1 cellular context compared by ENCODE assay signal in the genomic region with DNA sequence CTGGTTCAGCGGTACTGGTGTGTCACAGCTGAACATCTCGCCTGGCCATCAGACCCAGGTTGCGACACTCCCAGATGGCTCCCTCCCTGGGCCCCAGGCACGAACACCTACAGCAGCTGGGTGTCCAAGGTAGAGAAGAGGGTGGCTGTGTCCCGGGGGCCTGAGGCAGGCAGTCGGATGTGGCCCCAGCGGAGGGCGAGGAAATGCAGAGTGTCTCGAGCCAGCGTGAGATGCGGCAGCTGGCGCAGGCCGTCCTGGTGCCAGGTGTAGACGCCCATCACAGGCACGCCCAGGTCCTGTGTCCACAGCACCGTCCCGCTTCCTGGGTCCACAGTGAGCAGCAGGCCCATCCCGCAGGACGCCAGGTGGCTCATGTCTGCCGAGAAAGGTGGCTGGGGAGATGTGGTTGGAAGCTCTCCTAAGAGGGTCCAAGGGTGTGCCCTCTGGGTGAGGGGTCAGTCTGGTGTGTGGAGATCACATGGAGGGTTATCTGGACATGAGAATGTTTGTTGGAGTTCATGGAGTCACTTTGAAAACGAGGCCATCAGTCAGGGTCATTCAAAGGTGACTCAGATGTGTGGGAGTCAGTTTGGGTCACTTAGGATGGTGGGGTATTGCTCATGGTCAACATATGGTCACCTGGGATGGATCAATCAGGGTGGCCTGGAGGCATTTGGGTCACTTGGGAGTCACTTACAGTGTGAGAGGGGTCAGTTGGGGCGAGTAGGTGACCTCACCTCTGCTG.
TF ChIP-seq lines count a peak whose summit lies in the region.

No MANE protein-coding gene starts in this region.

TF ChIP-seq in HepG2, 621 proteins besides CTCF, POLR2A, EP300 and RAD21 (continued from another document and continues in another):
- TF ChIP-seq, protein P1, sequence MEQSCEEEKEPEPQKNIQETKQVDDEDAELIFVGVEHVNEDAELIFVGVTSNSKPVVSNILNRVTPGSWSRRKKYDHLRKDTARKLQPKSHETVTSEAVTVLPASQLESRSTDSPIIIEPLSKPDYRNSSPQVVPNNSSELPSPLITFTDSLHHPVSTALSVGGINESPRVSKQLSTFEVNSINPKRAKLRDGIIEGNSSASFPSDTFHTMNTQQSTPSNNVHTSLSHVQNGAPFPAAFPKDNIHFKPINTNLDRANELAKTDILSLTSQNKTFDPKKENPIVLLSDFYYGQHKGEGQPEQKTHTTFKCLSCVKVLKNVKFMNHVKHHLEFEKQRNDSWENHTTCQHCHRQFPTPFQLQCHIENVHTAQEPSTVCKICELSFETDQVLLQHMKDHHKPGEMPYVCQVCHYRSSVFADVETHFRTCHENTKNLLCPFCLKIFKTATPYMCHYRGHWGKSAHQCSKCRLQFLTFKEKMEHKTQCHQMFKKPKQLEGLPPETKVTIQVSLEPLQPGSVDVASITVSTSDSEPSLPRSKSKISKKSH (CRISPR knock-in tag; IDR thresholded peaks at IDR 0.05; ENCODE audit: borderline replicate concordance): 0 out of 2 replicates have a peak, but pooled peaks have one; percentile 34
- TF ChIP-seq NONO (IDR thresholded peaks at IDR 0.05) (no peak), NONO (CRISPR knock-in tag; conservative IDR thresholded peaks at IDR 0.05) (peak; percentile 56; the same call in 1 of the 2 replicates), HHEX (CRISPR knock-in tag; IDR thresholded peaks at IDR 0.05) (peak; percentile 64; the same call in 1 of the 2 replicates), ZNF431 (CRISPR knock-in tag; IDR thresholded peaks at IDR 0.05; ENCODE audit: borderline replicate concordance, low read depth) (no peak), ZNF333 (CRISPR knock-in tag; IDR thresholded peaks at IDR 0.05; ENCODE audit: borderline replicate concordance) (0 out of 2 replicates have a peak, but pooled peaks have one; percentile 21), ZNF274 (CRISPR knock-in tag; IDR thresholded peaks at IDR 0.05) (no peak), MED1 (CRISPR knock-in tag; IDR thresholded peaks at IDR 0.05) (peak; percentile 48; the same call in 1 of the 2 replicates), TP53 (CRISPR knock-in tag; conservative IDR thresholded peaks at IDR 0.05) (no peak), SRY (CRISPR knock-in tag; IDR thresholded peaks at IDR 0.05) (peak; percentile 54; the same call in 1 of the 2 replicates), NFE2L1 (CRISPR knock-in tag; IDR thresholded peaks at IDR 0.05; ENCODE audit: borderline replicate concordance) (peak; percentile 70; the same call in 1 of the 2 replicates), ZNF737 (CRISPR knock-in tag; IDR thresholded peaks at IDR 0.05; ENCODE audit: borderline replicate concordance) (peak; percentile 80; the same call in 1 of the 2 replicates), ZNF556 (CRISPR knock-in tag; IDR thresholded peaks at IDR 0.05; ENCODE audit: borderline replicate concordance) (peak; percentile 87; the same call in 1 of the 2 replicates), HNF4A (CRISPR knock-in tag; IDR thresholded peaks at IDR 0.05) (peak; percentile 45; the same call in 1 of the 2 replicates), KDM1A (CRISPR knock-in tag; IDR thresholded peaks at IDR 0.05) (no peak), CHCHD3 (CRISPR knock-in tag; IDR thresholded peaks at IDR 0.05) (0 out of 2 replicates have a peak, but pooled peaks have one; percentile 28), ZNF766 (CRISPR knock-in tag; IDR thresholded peaks at IDR 0.05; ENCODE audit: borderline replicate concordance) (no peak), ZNF644 (CRISPR knock-in tag; IDR thresholded peaks at IDR 0.05; ENCODE audit: low read depth) (peak; percentile 34; the same call in 1 of the 2 replicates), HIVEP1 (CRISPR knock-in tag; IDR thresholded peaks at IDR 0.05) (peak; percentile 75), ZMYM2 (CRISPR knock-in tag; IDR thresholded peaks at IDR 0.05) (0 out of 2 replicates have a peak, but pooled peaks have one; percentile 29), NR2F2 (IDR thresholded peaks at IDR 0.05; ENCODE audit: borderline replicate concordance, low read depth) (peak; percentile 77), ZNF841 (CRISPR knock-in tag; IDR thresholded peaks at IDR 0.05; ENCODE audit: borderline replicate concordance) (no peak), NFE2L2 (IDR thresholded peaks at IDR 0.05; ENCODE audit: low read length) (no peak; the same call in 1 of the 2 replicates), PCBP2 (optimal IDR thresholded peaks at IDR 0.05; ENCODE audit: low read depth, low read length, poor library complexity, severe bottlenecking) (no peak), SMARCE1 (IDR thresholded peaks at IDR 0.05; ENCODE audit: borderline replicate concordance) (no peak), BCL6 (CRISPR knock-in tag; IDR thresholded peaks at IDR 0.05) (0 out of 2 replicates have a peak, but pooled peaks have one; percentile 22), HNF4G (IDR thresholded peaks at IDR 0.05; ENCODE audit: borderline replicate concordance, low read depth, low read length) (0 out of 2 replicates have a peak, but pooled peaks have one; percentile 12), HNF4G (CRISPR knock-in tag; IDR thresholded peaks at IDR 0.05; ENCODE audit: borderline replicate concordance, low read depth) (no peak), ZNF557 (CRISPR knock-in tag; IDR thresholded peaks at IDR 0.05) (no peak), ZNF225 (CRISPR knock-in tag; IDR thresholded peaks at IDR 0.05) (peak; percentile 78; the same call in 1 of the 2 replicates), NFKB2 (CRISPR knock-in tag; IDR thresholded peaks at IDR 0.05; ENCODE audit: borderline replicate concordance) (0 out of 2 replicates have a peak, but pooled peaks have one; percentile 7), SKI (IDR thresholded peaks at IDR 0.05; ENCODE audit: partially characterized antibody) (peak; percentile 84)
- TF ChIP-seq, protein P2, sequence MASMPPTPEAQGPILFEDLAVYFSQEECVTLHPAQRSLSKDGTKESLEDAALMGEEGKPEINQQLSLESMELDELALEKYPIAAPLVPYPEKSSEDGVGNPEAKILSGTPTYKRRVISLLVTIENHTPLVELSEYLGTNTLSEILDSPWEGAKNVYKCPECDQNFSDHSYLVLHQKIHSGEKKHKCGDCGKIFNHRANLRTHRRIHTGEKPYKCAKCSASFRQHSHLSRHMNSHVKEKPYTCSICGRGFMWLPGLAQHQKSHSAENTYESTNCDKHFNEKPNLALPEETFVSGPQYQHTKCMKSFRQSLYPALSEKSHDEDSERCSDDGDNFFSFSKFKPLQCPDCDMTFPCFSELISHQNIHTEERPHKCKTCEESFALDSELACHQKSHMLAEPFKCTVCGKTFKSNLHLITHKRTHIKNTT (CRISPR knock-in tag; IDR thresholded peaks at IDR 0.05): peak; percentile 34; the same call in 1 of the 2 replicates
- TF ChIP-seq, protein P3, sequence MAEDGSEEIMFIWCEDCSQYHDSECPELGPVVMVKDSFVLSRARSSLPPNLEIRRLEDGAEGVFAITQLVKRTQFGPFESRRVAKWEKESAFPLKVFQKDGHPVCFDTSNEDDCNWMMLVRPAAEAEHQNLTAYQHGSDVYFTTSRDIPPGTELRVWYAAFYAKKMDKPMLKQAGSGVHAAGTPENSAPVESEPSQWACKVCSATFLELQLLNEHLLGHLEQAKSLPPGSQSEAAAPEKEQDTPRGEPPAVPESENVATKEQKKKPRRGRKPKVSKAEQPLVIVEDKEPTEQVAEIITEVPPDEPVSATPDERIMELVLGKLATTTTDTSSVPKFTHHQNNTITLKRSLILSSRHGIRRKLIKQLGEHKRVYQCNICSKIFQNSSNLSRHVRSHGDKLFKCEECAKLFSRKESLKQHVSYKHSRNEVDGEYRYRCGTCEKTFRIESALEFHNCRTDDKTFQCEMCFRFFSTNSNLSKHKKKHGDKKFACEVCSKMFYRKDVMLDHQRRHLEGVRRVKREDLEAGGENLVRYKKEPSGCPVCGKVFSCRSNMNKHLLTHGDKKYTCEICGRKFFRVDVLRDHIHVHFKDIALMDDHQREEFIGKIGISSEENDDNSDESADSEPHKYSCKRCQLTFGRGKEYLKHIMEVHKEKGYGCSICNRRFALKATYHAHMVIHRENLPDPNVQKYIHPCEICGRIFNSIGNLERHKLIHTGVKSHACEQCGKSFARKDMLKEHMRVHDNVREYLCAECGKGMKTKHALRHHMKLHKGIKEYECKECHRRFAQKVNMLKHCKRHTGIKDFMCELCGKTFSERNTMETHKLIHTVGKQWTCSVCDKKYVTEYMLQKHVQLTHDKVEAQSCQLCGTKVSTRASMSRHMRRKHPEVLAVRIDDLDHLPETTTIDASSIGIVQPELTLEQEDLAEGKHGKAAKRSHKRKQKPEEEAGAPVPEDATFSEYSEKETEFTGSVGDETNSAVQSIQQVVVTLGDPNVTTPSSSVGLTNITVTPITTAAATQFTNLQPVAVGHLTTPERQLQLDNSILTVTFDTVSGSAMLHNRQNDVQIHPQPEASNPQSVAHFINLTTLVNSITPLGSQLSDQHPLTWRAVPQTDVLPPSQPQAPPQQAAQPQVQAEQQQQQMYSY (CRISPR knock-in tag; IDR thresholded peaks at IDR 0.05): no peak
- TF ChIP-seq, protein P4, sequence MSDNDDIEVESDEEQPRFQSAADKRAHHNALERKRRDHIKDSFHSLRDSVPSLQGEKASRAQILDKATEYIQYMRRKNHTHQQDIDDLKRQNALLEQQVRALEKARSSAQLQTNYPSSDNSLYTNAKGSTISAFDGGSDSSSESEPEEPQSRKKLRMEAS (IDR thresholded peaks at IDR 0.05): 0 out of 2 replicates have a peak, but pooled peaks have one; percentile 13
- TF ChIP-seq, protein P5, sequence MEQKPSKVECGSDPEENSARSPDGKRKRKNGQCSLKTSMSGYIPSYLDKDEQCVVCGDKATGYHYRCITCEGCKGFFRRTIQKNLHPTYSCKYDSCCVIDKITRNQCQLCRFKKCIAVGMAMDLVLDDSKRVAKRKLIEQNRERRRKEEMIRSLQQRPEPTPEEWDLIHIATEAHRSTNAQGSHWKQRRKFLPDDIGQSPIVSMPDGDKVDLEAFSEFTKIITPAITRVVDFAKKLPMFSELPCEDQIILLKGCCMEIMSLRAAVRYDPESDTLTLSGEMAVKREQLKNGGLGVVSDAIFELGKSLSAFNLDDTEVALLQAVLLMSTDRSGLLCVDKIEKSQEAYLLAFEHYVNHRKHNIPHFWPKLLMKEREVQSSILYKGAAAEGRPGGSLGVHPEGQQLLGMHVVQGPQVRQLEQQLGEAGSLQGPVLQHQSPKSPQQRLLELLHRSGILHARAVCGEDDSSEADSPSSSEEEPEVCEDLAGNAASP (CRISPR knock-in tag; IDR thresholded peaks at IDR 0.05; ENCODE audit: borderline replicate concordance): peak; percentile 71; the same call in 1 of the 2 replicates
- TF ChIP-seq, protein P6, sequence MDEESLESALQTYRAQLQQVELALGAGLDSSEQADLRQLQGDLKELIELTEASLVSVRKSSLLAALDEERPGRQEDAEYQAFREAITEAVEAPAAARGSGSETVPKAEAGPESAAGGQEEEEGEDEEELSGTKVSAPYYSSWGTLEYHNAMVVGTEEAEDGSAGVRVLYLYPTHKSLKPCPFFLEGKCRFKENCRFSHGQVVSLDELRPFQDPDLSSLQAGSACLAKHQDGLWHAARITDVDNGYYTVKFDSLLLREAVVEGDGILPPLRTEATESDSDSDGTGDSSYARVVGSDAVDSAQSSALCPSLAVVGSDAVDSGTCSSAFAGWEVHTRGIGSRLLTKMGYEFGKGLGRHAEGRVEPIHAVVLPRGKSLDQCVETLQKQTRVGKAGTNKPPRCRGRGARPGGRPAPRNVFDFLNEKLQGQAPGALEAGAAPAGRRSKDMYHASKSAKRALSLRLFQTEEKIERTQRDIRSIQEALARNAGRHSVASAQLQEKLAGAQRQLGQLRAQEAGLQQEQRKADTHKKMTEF (CRISPR knock-in tag; IDR thresholded peaks at IDR 0.05): no peak
- TF ChIP-seq, protein P7, sequence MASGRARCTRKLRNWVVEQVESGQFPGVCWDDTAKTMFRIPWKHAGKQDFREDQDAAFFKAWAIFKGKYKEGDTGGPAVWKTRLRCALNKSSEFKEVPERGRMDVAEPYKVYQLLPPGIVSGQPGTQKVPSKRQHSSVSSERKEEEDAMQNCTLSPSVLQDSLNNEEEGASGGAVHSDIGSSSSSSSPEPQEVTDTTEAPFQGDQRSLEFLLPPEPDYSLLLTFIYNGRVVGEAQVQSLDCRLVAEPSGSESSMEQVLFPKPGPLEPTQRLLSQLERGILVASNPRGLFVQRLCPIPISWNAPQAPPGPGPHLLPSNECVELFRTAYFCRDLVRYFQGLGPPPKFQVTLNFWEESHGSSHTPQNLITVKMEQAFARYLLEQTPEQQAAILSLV (CRISPR knock-in tag; IDR thresholded peaks at IDR 0.05; ENCODE audit: borderline replicate concordance): 0 out of 2 replicates have a peak, but pooled peaks have one; percentile 54
- TF ChIP-seq, protein P8, sequence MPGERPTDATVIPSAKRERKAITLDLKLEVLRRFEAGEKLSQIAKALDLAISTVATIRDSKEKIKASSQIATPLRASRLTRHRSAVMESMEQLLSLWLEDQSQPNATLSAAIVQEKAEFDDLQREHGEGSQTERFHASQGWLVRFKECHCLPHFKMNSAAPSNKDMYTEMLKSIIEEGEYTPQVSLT (CRISPR knock-in tag; IDR thresholded peaks at IDR 0.05; ENCODE audit: borderline replicate concordance, low read depth): no peak
- TF ChIP-seq, protein P9, sequence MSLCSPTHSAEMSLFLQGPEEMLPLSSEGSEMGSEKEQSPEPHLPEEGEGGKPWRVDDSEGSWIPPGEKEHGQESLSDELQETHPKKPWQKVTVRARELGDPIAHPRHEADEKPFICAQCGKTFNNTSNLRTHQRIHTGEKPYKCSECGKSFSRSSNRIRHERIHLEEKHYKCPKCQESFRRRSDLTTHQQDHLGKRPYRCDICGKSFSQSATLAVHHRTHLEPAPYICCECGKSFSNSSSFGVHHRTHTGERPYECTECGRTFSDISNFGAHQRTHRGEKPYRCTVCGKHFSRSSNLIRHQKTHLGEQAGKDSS (CRISPR knock-in tag; IDR thresholded peaks at IDR 0.05; ENCODE audit: borderline replicate concordance, low read depth): peak; percentile 79; the same call in 1 of the 2 replicates
- TF ChIP-seq, protein P10, sequence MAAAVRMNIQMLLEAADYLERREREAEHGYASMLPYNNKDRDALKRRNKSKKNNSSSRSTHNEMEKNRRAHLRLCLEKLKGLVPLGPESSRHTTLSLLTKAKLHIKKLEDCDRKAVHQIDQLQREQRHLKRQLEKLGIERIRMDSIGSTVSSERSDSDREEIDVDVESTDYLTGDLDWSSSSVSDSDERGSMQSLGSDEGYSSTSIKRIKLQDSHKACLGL (CRISPR knock-in tag; IDR thresholded peaks at IDR 0.05): peak; percentile 70; the same call in 1 of the 2 replicates
